Comparison of ENCODE assay signal across 17 cellular contexts in genomic region chr11:78205691-78206090, GRCh38. TPM values are rescaled to one million over a fixed set of nuclear protein-coding genes. Genes with fewer than 3 reads are reported as not detected.
DNase-seq lines count a peak whose midpoint lies in the region; ATAC-seq, FAIRE-seq and TF ChIP-seq lines count a peak whose summit lies in the region.
"Had no signal": no experiment of that assay in that cellular context is flagged by ENCODE, and none has a peak within 500 bp of the region (broad histone marks: within the 10 kb centered on the region; RNA-seq: fewer than 3 reads in every experiment).

No MANE protein-coding gene starts in this region.

- H3K27ac ChIP-seq in KOPT-K1 (ENCODE audit: low read depth, low read length, poor library complexity, severe bottlenecking), result peak overlapping the region; percentile 5
- H3K27ac ChIP-seq: BLaER1 treated with 17β-estradiol and CSF1 and Interleukin-3, amounts not matched to agents 10 nM and 100 nM; GM23248 had no signal

- no peak overlapping the region for H3K4me3 ChIP-seq in bronchial epithelial cell (ENCODE audit: low read depth, low read length)
- H3K4me3 ChIP-seq: BLaER1 treated with 17β-estradiol and CSF1 and Interleukin-3, amounts not matched to agents 10 nM and 100 nM; GM12878; GM23248; HAP-1 had no signal

- no peak for TF ChIP-seq CTCF in bronchial epithelial cell (IDR thresholded peaks at IDR 0.05; ENCODE audit: insufficient read depth, low read length, severe bottlenecking)

- peaks cover 6% of the 10 kb centered on the region; the same call in 1 of the 2 replicates for H3K36me3 ChIP-seq in KOPT-K1 (ENCODE audit: insufficient read depth, low read length)
- H3K36me3 ChIP-seq in bronchial epithelial cell (ENCODE audit: control insufficient read depth, insufficient read depth, low read length), result peaks cover 3% of the 10 kb centered on the region

- intact Hi-C loops in cardiac septum (cut with DNase I), result no loop called here
- intact Hi-C loops in Right ventricle myocardium inferior (cut with DNase I), result no loop called here
- intact Hi-C loops in sciatic nerve (cut with DNase I), result no loop called here

- FAIRE-seq in bronchial epithelial cell (lab: Jason Lieb, UNC), result peak; percentile 18
- FAIRE-seq: GM12878, HepG2 had no signal

- no peaks in the 10 kb centered on the region for H3K27me3 ChIP-seq in bronchial epithelial cell (ENCODE audit: control insufficient read depth, insufficient read depth, low read length)
- H3K27me3 ChIP-seq: BLaER1 treated with 17β-estradiol and CSF1 and Interleukin-3, amounts not matched to agents 10 nM and 100 nM had no signal

- DNase-seq in cardiac septum (ENCODE audit: low spot score) (peak; percentile 67), Right ventricle myocardium inferior (ENCODE audit: missing footprints) (no peak), bronchial epithelial cell (ENCODE audit: low read depth) (no peak), sciatic nerve (ENCODE audit: low spot score) (peak; percentile 40), NCI-H1105 (lab: John Stamatoyannopoulos, UW) (no peak)
- DNase-seq: COR-L47, DMS 273 treated with DMSO at 0.1 percent for 48 hours, DMS53, DND-41, EL, GM23248 had no signal

- H3K9me3 ChIP-seq in KOPT-K1 (ENCODE audit: insufficient read depth, low read length, poor library complexity, severe bottlenecking), result no peaks in the 10 kb centered on the region
- H3K9me3 ChIP-seq: BLaER1 treated with 17β-estradiol and CSF1 and Interleukin-3, amounts not matched to agents 10 nM and 100 nM; HAP-1 had no signal

- ATAC-seq in Right ventricle myocardium inferior, result no peak
- ATAC-seq in sciatic nerve, result no peak
- no peak for ATAC-seq in GM21526 (IDR thresholded peaks at IDR 0.05; ENCODE audit: low FRiP score, unreplicated experiment)
- ATAC-seq: GM12878, HepG2 had no signal

RNA-seq across cellular contexts. Expression of gene USP35, which starts 17.0 kb away (rescaled TPM):
- total RNA-seq in cardiac septum, result 8.9 TPM
- total RNA-seq in Right ventricle myocardium inferior, result 6.2 TPM
- total RNA-seq in bronchial epithelial cell, result 3.7 and 5.1 TPM in 2 replicates
- total RNA-seq in sciatic nerve, result 11.5 TPM

RNA-seq across cellular contexts. Expression of gene KCTD21, which starts 17.3 kb away (rescaled TPM):
- total RNA-seq in cardiac septum, result 8.5 TPM
- 10.6 TPM for total RNA-seq in Right ventricle myocardium inferior
- total RNA-seq in bronchial epithelial cell, result 3.7 and 5.6 TPM in 2 replicates
- 13.7 TPM for total RNA-seq in sciatic nerve

Comparison
In these comparisons a context has a peak if more than half of its experiments do, and no peak if none do; other contexts are left out.
1. DNase-seq: peak in cardiac septum (single experiment) and sciatic nerve (single experiment); none in Right ventricle myocardium inferior (single experiment), bronchial epithelial cell (single experiment) and NCI-H1105 (single experiment).